Comparison of ENCODE assay signal across 1 cellular context in the genomic region with DNA sequence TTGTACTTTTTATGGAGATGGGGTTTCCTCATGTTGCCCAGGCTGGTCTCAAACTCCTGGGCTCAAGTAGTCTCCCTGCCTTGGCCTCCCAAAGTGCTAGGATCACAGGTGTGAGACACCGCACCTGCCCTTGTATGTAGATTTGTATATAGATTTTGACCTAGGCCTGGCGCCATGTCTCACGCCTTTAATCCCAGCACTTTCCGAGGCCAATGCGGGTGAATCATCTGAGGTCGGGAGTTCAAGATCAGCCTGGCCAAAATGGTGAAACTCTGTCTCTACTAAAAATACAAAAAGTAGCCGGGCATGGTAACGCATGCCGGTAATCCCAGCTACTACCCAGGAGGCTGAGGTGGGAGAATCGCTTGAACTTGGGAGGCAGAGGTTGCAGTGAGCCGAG. TPM values are rescaled to one million over a fixed set of nuclear protein-coding genes. Genes with fewer than 3 reads are reported as not detected.
"Had no signal": no experiment of that assay in that cellular context is flagged by ENCODE, and none has a peak within 500 bp of the region (broad histone marks: within the 10 kb centered on the region; RNA-seq: fewer than 3 reads in every experiment).

No MANE protein-coding gene starts in this region.

RNA-seq across cellular contexts. Expression of a gene that starts 39.4 kb away (rescaled TPM):
- total RNA-seq: mononuclear cell had no signal
